In the genomic region with DNA sequence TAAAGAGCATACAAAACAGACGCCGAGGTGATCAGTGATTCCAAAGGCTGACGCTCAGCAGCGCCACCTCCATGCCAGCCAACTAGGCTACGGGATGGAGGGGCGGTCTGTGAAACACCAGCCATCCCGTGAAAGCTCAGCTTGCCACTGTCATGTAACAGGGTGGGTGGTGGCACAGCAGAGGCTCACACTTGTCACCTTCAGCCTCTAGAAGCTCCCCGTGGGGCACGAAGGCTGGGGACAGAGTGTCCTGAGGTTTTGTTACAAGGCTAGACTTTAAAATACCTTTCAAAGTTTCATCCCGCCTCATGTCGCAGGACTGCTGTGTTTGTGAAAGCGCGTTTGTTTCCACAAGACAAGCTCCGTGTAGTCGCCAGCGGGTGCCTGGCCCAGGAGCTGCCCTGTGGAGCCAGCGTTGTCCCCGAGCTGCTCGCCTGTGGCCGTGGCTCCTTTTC, we compare ENCODE assay signal across 2 cellular contexts.
TF ChIP-seq lines count a peak whose summit lies in the region.

No MANE protein-coding gene starts in this region.

TF ChIP-seq in HEK293, 187 proteins besides CTCF, POLR2A, EP300 and RAD21 (continues in another document):
- no peak for TF ChIP-seq HOXD13 (CRISPR knock-in tag; IDR thresholded peaks at IDR 0.05; ENCODE audit: borderline replicate concordance)
- no peak for TF ChIP-seq ZNF664 (tag by site-specific recombination; IDR thresholded peaks at IDR 0.05)
- TF ChIP-seq, protein P1, sequence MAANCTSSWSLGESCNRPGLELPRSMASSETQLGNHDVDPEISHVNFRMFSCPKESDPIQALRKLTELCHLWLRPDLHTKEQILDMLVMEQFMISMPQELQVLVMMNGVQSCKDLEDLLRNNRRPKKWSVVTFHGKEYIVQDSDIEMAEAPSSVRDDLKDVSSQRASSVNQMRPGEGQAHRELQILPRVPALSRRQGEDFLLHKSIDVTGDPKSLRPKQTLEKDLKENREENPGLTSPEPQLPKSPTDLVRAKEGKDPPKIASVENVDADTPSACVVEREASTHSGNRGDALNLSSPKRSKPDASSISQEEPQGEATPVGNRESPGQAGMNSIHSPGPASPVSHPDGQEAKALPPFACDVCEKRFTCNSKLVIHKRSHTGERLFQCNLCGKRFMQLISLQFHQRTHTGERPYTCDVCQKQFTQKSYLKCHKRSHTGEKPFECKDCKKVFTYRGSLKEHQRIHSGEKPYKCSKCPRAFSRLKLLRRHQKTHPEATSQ (tag by site-specific recombination; IDR thresholded peaks at IDR 0.05), result no peak
- no peak for TF ChIP-seq HOXC10 (CRISPR knock-in tag; IDR thresholded peaks at IDR 0.05)
- TF ChIP-seq, protein P2, sequence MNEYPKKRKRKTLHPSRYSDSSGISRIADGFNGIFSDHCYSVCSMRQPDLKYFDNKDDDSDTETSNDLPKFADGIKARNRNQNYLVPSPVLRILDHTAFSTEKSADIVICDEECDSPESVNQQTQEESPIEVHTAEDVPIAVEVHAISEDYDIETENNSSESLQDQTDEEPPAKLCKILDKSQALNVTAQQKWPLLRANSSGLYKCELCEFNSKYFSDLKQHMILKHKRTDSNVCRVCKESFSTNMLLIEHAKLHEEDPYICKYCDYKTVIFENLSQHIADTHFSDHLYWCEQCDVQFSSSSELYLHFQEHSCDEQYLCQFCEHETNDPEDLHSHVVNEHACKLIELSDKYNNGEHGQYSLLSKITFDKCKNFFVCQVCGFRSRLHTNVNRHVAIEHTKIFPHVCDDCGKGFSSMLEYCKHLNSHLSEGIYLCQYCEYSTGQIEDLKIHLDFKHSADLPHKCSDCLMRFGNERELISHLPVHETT (tag by site-specific recombination; IDR thresholded peaks at IDR 0.05), result no peak
- TF ChIP-seq, protein P3, sequence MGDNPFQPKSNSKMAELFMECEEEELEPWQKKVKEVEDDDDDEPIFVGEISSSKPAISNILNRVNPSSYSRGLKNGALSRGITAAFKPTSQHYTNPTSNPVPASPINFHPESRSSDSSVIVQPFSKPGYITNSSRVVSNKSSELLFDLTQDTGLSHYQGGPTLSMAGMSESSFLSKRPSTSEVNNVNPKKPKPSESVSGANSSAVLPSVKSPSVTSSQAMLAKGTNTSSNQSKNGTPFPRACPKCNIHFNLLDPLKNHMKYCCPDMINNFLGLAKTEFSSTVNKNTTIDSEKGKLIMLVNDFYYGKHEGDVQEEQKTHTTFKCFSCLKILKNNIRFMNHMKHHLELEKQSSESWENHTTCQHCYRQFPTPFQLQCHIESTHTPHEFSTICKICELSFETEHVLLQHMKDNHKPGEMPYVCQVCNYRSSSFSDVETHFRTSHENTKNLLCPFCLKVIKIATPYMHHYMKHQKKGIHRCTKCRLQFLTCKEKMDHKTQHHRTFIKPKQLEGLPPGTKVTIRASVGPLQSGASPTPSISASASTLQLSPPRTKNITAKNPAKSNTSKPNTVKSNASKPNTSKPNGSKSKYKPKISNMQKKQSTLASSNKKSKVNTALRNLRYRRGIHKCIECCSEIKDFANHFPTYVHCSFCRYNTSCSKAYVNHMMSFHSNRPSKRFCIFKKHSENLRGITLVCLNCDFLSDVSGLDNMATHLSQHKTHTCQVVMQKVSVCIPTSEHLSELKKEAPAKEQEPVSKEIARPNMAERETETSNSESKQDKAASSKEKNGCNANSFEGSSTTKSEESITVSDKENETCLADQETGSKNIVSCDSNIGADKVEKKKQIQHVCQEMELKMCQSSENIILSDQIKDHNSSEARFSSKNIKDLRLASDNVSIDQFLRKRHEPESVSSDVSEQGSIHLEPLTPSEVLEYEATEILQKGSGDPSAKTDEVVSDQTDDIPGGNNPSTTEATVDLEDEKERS (tag by site-specific recombination; IDR thresholded peaks at IDR 0.05), result no peak
- TF ChIP-seq, protein P4, sequence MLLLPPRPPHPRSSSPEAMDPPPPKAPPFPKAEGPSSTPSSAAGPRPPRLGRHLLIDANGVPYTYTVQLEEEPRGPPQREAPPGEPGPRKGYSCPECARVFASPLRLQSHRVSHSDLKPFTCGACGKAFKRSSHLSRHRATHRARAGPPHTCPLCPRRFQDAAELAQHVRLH (tag by site-specific recombination; IDR thresholded peaks at IDR 0.05), result no peak
- TF ChIP-seq ZNF366 (tag by site-specific recombination; conservative IDR thresholded peaks at IDR 0.05), result no peak
- TF ChIP-seq ZNF302 (tag by site-specific recombination; IDR thresholded peaks at IDR 0.05; ENCODE audit: low read depth), result no peak
- no peak for TF ChIP-seq ZNF274 (IDR thresholded peaks at IDR 0.05; ENCODE audit: low read length)
- no peak for TF ChIP-seq ZNF274 (tag by site-specific recombination; IDR thresholded peaks at IDR 0.05; ENCODE audit: borderline replicate concordance)
- TF ChIP-seq ZNF324 (tag by site-specific recombination; IDR thresholded peaks at IDR 0.05), result no peak
- TF ChIP-seq, protein P5, sequence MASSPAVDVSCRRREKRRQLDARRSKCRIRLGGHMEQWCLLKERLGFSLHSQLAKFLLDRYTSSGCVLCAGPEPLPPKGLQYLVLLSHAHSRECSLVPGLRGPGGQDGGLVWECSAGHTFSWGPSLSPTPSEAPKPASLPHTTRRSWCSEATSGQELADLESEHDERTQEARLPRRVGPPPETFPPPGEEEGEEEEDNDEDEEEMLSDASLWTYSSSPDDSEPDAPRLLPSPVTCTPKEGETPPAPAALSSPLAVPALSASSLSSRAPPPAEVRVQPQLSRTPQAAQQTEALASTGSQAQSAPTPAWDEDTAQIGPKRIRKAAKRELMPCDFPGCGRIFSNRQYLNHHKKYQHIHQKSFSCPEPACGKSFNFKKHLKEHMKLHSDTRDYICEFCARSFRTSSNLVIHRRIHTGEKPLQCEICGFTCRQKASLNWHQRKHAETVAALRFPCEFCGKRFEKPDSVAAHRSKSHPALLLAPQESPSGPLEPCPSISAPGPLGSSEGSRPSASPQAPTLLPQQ (tag by site-specific recombination; IDR thresholded peaks at IDR 0.05), result no peak
- TF ChIP-seq ZBTB21 (tag by site-specific recombination; IDR thresholded peaks at IDR 0.05), result no peak

TF ChIP-seq in K562, 482 proteins besides CTCF, POLR2A, EP300 and RAD21:
- TF ChIP-seq CEBPB (tag; IDR thresholded peaks at IDR 0.05), result no peak
- TF ChIP-seq POLR2G (IDR thresholded peaks at IDR 0.05; ENCODE audit: low read depth, low read length), result 0 out of 2 replicates have a peak, but pooled peaks have one; percentile 43
- TF ChIP-seq ZNF124 (CRISPR knock-in tag; IDR thresholded peaks at IDR 0.05), result no peak
